ENCODE assay signal across 8 cellular contexts in the genomic region with DNA sequence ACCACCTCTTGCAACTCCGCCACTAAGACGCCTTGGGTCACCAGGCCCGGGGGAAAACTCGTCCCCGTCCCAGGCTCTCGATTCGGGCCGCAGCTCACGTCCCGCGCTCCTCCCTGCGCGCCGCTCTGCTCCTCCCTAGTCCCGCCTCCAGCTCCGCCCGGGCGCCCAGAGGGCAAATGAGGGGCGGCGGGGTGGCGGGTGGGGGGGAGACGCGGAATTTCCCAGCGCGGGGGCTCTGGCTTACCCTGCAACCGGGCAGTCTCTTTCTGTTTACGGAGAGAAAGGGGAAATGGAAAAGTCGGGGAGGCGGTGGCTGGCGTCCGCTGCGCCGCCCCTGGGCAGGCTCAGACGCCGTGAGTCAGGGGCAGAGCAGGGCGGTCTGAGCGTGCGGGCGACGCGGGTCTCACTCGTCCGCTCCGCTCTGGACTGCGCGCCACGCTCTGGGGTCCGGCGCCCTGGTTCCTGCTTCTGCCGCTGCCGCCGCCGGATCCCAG. TPM values are rescaled to one million over a fixed set of nuclear protein-coding genes. Genes with fewer than 3 reads are reported as not detected.
DNase-seq lines count a peak whose midpoint lies in the region; ATAC-seq and TF ChIP-seq lines count a peak whose summit lies in the region.

A gene (plus strand): TSS at position 406 of the 494 bp plus-strand sequence. CDS start 4,755 bp downstream, outside the sequence.

- H3K9ac ChIP-seq in PC-3 (ENCODE audit: low read length) (peak within 1 kb of the TSS; percentile 90), muscle layer of colon (ENCODE audit: low read length) (peak within 1 kb of the TSS; percentile 45)

- peak within 1 kb of the TSS; percentile 90 for H2AFZ ChIP-seq in PC-3 (ENCODE audit: low read length)

- CTCF ChIA-PET in PC-3 (lab: Charles Lee): interaction anchor here (1.3 kb wide), 1 partner anchor 157 kb away, joined by 4 read pairs; no protein-coding TSS in a partner anchor

- H3K79me2 ChIP-seq in PC-3 (ENCODE audit: low read length): peaks cover 45% of the 10 kb centered on the region

- BruUV-seq in PC-3 (replicated peaks; lab: Mats Ljungman, UMichigan): no TSS peak

- intact Hi-C loops in PC-3 (cut with micrococcal nuclease): no loop called here

- peak within 1 kb of the TSS; percentile 87 for H3K4me3 ChIP-seq in CD4-positive, CD25-positive, alpha-beta regulatory T cell (ENCODE audit: low read depth, low read length)
- H3K4me3 ChIP-seq in PC-3 (ENCODE audit: low read length): peak within 1 kb of the TSS; percentile 98
- H3K4me3 ChIP-seq in esophagus (ENCODE audit: low read depth in 1 of 2, low read length in 2 of 2): peak within 1 kb of the TSS; percentile 87 to 98
- H3K4me3 ChIP-seq in muscle layer of colon (ENCODE audit: low read depth in 1 of 2, low read length in 2 of 2): peak within 1 kb of the TSS; percentile 92 to 93

- ATAC-seq in CD4-positive, CD25-positive, alpha-beta regulatory T cell (ENCODE audit: low read depth in 2 of 2): peak; percentile 69
- ATAC-seq in GM19324 (IDR thresholded peaks at IDR 0.05; ENCODE audit: low FRiP score, unreplicated experiment) (peak; percentile 75), HG03442 (IDR thresholded peaks at IDR 0.05; ENCODE audit: unreplicated experiment) (peak; percentile 65), PC-3 (peak; percentile 72)

- H3K36me3 Mint-ChIP-seq in CD4-positive, CD25-positive, alpha-beta regulatory T cell: peaks cover 3% of the 10 kb centered on the region
- H3K36me3 Mint-ChIP-seq in activated T-cell treated with anti-CD3 and anti-CD28 coated beads, Interleukin-2, amount 50 U/mL, for 24 hours (ENCODE audit: low read depth): peaks cover 31% of the 10 kb centered on the region

- H3K9me2 ChIP-seq in PC-3 (replicated peaks; ENCODE audit: low read length): no peaks in the 10 kb centered on the region

- H3K27ac ChIP-seq in CD4-positive, CD25-positive, alpha-beta regulatory T cell (ENCODE audit: insufficient read depth, low read length, poor library complexity, severe bottlenecking): peak within 1 kb of the TSS; percentile 80
- H3K27ac ChIP-seq in PC-3 (ENCODE audit: low read length) (peak within 1 kb of the TSS; percentile 86), esophagus (ENCODE audit: low read depth in 2 of 2, low read length in 1 of 2) (peak within 1 kb of the TSS; percentile 97 to 100), muscle layer of colon (ENCODE audit: low read depth, low read length) (peak within 1 kb of the TSS; percentile 100)

- peak within 1 kb of the TSS; percentile 83 to 95 (median 90) for H3K4me3 Mint-ChIP-seq in CD4-positive, CD25-positive, alpha-beta regulatory T cell
- peak within 1 kb of the TSS; percentile 92 for H3K4me3 Mint-ChIP-seq in activated T-cell treated with anti-CD3 and anti-CD28 coated beads, Interleukin-2, amount 50 U/mL, for 24 hours

- H3K4me1 ChIP-seq in CD4-positive, CD25-positive, alpha-beta regulatory T cell (ENCODE audit: control insufficient read depth, insufficient read depth, low read length, poor library complexity, severe bottlenecking): peaks cover 49% of the 10 kb centered on the region
- H3K4me1 ChIP-seq in PC-3 (ENCODE audit: insufficient read depth, low read length): peaks cover 41% of the 10 kb centered on the region
- peaks cover 4 to 5% of the 10 kb centered on the region in 2 donors for H3K4me1 ChIP-seq in esophagus (ENCODE audit: control insufficient read depth in 2 of 2, insufficient read depth in 2 of 2, low read length in 1 of 2)
- H3K4me1 ChIP-seq in muscle layer of colon (ENCODE audit: insufficient read depth, low read length): peaks cover 29% of the 10 kb centered on the region

- peaks cover 15% of the 10 kb centered on the region for H3K27me3 Mint-ChIP-seq in CD4-positive, CD25-positive, alpha-beta regulatory T cell
- no peaks in the 10 kb centered on the region for H3K27me3 Mint-ChIP-seq in activated T-cell treated with anti-CD3 and anti-CD28 coated beads, Interleukin-2, amount 50 U/mL, for 24 hours

- H3K36me3 ChIP-seq in CD4-positive, CD25-positive, alpha-beta regulatory T cell (ENCODE audit: control insufficient read depth, insufficient read depth, low read length): no peaks in the 10 kb centered on the region
- H3K36me3 ChIP-seq in PC-3 (ENCODE audit: low read depth, low read length): peaks cover under 1% of the 10 kb centered on the region; the same call in 1 of the 2 replicates
- H3K36me3 ChIP-seq in esophagus (ENCODE audit: control insufficient read depth in 2 of 2, insufficient read depth in 2 of 2, low read length in 1 of 2): peaks cover 0 to 5% of the 10 kb centered on the region in 2 donors
- peaks cover 5% of the 10 kb centered on the region for H3K36me3 ChIP-seq in muscle layer of colon (ENCODE audit: insufficient read depth, low read length)

- H3K9me3 ChIP-seq in CD4-positive, CD25-positive, alpha-beta regulatory T cell (ENCODE audit: control insufficient read depth in 2 of 2, low read length in 2 of 2): no peaks in the 10 kb centered on the region
- H3K9me3 ChIP-seq in PC-3 (ENCODE audit: low read length): no peaks in the 10 kb centered on the region
- no peaks in the 10 kb centered on the region for H3K9me3 ChIP-seq in esophagus (ENCODE audit: control insufficient read depth in 2 of 2, insufficient read depth in 1 of 2, low read depth in 1 of 2, low read length in 1 of 2)
- no peaks in the 10 kb centered on the region for H3K9me3 ChIP-seq in muscle layer of colon (ENCODE audit: low read length)

- DNase-seq in CD4-positive, CD25-positive, alpha-beta regulatory T cell: peak; percentile 68 to 79 (median 68)
- DNase-seq in PC-3: peak; percentile 79
- DNase-seq in activated T-cell treated with anti-CD3 and anti-CD28 coated beads, Interleukin-2, amount 50 U/mL, for 24 hours: peak; percentile 92
- DNase-seq in stimulated activated CD8-positive, alpha-beta memory T cell treated with anti-CD3 and anti-CD28 coated beads, Interleukin-7, amount 100 ng/mL, for 24 hours (ENCODE audit: low read depth): peak; percentile 68

- POLR2A ChIA-PET in PC-3 (lab: Charles Lee; ENCODE audit: unreplicated experiment): interaction anchor here (0.6 to 1.3 kb wide), 2 partner anchors 11 to 228 kb away, joined by 5 to 8 read pairs; no protein-coding TSS in a partner anchor

- no peaks in the 10 kb centered on the region for H3F3A ChIP-seq in PC-3 (ENCODE audit: low read length, unreplicated experiment)

- WGBS in esophagus, 2 donors: 0 to 1% methylated on average over 39 to 53 of the region's 53 CpGs

- peak within 1 kb of the TSS; percentile 89 for H3K4me2 ChIP-seq in PC-3 (ENCODE audit: low read length)

- H3K27me3 ChIP-seq in CD4-positive, CD25-positive, alpha-beta regulatory T cell (ENCODE audit: control insufficient read depth, insufficient read depth, low read length): no peaks in the 10 kb centered on the region
- no peaks in the 10 kb centered on the region for H3K27me3 ChIP-seq in PC-3 (ENCODE audit: low read length)
- H3K27me3 ChIP-seq in esophagus (ENCODE audit: control insufficient read depth in 1 of 2, insufficient read depth in 2 of 2, low read length in 2 of 2): no peaks in the 10 kb centered on the region
- no peaks in the 10 kb centered on the region for H3K27me3 ChIP-seq in muscle layer of colon (ENCODE audit: control insufficient read depth in 1 of 2, insufficient read depth in 2 of 2, low read length in 2 of 2)

- H3K9me3 Mint-ChIP-seq in CD4-positive, CD25-positive, alpha-beta regulatory T cell: no peaks in the 10 kb centered on the region
- H3K9me3 Mint-ChIP-seq in activated T-cell treated with anti-CD3 and anti-CD28 coated beads, Interleukin-2, amount 50 U/mL, for 24 hours: no peaks in the 10 kb centered on the region

- H4K20me1 ChIP-seq in PC-3 (ENCODE audit: low read length): peaks cover 16% of the 10 kb centered on the region; the same call in 1 of the 2 replicates

- H3K4me1 Mint-ChIP-seq in CD4-positive, CD25-positive, alpha-beta regulatory T cell: peaks cover 27 to 54% (median 45%) of the 10 kb centered on the region in 4 donors
- H3K4me1 Mint-ChIP-seq in activated T-cell treated with anti-CD3 and anti-CD28 coated beads, Interleukin-2, amount 50 U/mL, for 24 hours (ENCODE audit: low read depth): peaks cover 51% of the 10 kb centered on the region

- peak within 1 kb of the TSS; percentile 80 to 95 (median 89) for H3K27ac Mint-ChIP-seq in CD4-positive, CD25-positive, alpha-beta regulatory T cell
- peak within 1 kb of the TSS; percentile 88 for H3K27ac Mint-ChIP-seq in activated T-cell treated with anti-CD3 and anti-CD28 coated beads, Interleukin-2, amount 50 U/mL, for 24 hours

- no peak for TF ChIP-seq CTCF in PC-3 (conservative IDR thresholded peaks at IDR 0.05; ENCODE audit: low read depth, low read length)

RNA-seq across cellular contexts. Expression of the gene that starts here (rescaled TPM):
- total RNA-seq in CD4-positive, CD25-positive, alpha-beta regulatory T cell: 31.0 TPM
- 1 to 10 TPM in 3 of 4 donors, under 1 TPM in 1; 0.69 to 1.4 (median 1.1) TPM for polyA plus RNA-seq in CD4-positive, CD25-positive, alpha-beta regulatory T cell
- 4.9 and 6.5 TPM in 2 replicates for total RNA-seq in PC-3 (2014; rRNA removed)
- polyA plus RNA-seq in esophagus: 10 to 100 TPM; 13.7 to 20.1 TPM

Comparison
In these comparisons a context has a peak if more than half of its experiments do, and no peak if none do; other contexts are left out.
1. Peak in every context shown above with its lines: DNase-seq, ATAC-seq, H3K4me3 ChIP-seq and H3K27ac ChIP-seq.
2. RNA of the gene that starts here (polyA plus RNA-seq): 13.7 to 20.1 TPM in esophagus; 0.69 to 1.4 TPM in CD4-positive, CD25-positive, alpha-beta regulatory T cell; every median in the first group is over 4 times any median in the second.